In genomic region chr4:88335092-88335665, GRCh38 we compare ENCODE assay signal across 18 cellular contexts. TPM values are rescaled to one million over a fixed set of nuclear protein-coding genes. Genes with fewer than 3 reads are reported as not detected.
A peak's percentile ranks its signal among the peaks of the same experiment; 100 is the strongest.
DNase-seq lines count a peak whose midpoint lies in the region; ATAC-seq and TF ChIP-seq lines count a peak whose summit lies in the region.
"Had no signal": no experiment of that assay in that cellular context is flagged by ENCODE, and none has a peak within 500 bp of the region (broad histone marks: within the 10 kb centered on the region; RNA-seq: fewer than 3 reads in every experiment).

No MANE protein-coding gene starts in this region.

- no peaks in the 10 kb centered on the region for H3K4me1 ChIP-seq in lower lobe of right lung
- H3K4me1 ChIP-seq: upper lobe of right lung had no signal

- peak; percentile 14 to 58 for ATAC-seq in lower lobe of right lung
- ATAC-seq in HG03095 (IDR thresholded peaks at IDR 0.05; ENCODE audit: unreplicated experiment): no peak
- ATAC-seq: activated T-cell treated with anti-CD3 and anti-CD28 coated beads, Interleukin-2, amount 50 U/mL, for 4 hours; upper lobe of right lung had no signal

- H3K4me3 ChIP-seq in AG10803 (ENCODE audit: low read length) (no peak overlapping the region), lower lobe of right lung (no peak overlapping the region)
- H3K4me3 ChIP-seq: dorsolateral prefrontal cortex, upper lobe of right lung had no signal

- DNase-seq in AG10803 (ENCODE audit: low read depth): peak; percentile 23
- peak; percentile 11 for DNase-seq in M059J (ENCODE audit: low read depth)
- peak; percentile 49 for DNase-seq in fibroblast of gingiva (ENCODE audit: low read depth)
- DNase-seq in lower lobe of right lung: no peak
- no peak for DNase-seq in C1 segment of cervical spinal cord (lab: John Stamatoyannopoulos, UW)
- no peak for DNase-seq in Kasumi-1 (lab: John Stamatoyannopoulos, UW)
- DNase-seq in NCI-H2196 (lab: John Stamatoyannopoulos, UW; ENCODE audit: unreplicated experiment): no peak
- DNase-seq: ACHN; activated T-cell treated with anti-CD3 and anti-CD28 coated beads, Interleukin-2, amount 50 U/mL, for 4 hours; dorsolateral prefrontal cortex; glutamatergic neuron; mammary epithelial cell; NCI-H1694; NCI-H82; occipital lobe; stimulated activated CD8-positive, alpha-beta memory T cell treated with anti-CD3 and anti-CD28 coated beads, Interleukin-4, amount 100 ng/mL, for 48 hours; upper lobe of right lung had no signal

- no peak for TF ChIP-seq CTCF in AG10803 (conservative IDR thresholded peaks at IDR 0.05; ENCODE audit: low read length)
- no peak for TF ChIP-seq CTCF in lower lobe of right lung (IDR thresholded peaks at IDR 0.05)

- no peaks in the 10 kb centered on the region for H3K36me3 ChIP-seq in lower lobe of right lung
- H3K36me3 ChIP-seq: upper lobe of right lung had no signal

- H3K27me3 ChIP-seq in lower lobe of right lung (ENCODE audit: low read depth): no peaks in the 10 kb centered on the region
- H3K27me3 ChIP-seq: dorsolateral prefrontal cortex, upper lobe of right lung had no signal

- no peaks in the 10 kb centered on the region for H3K9me3 ChIP-seq in lower lobe of right lung
- H3K9me3 ChIP-seq: upper lobe of right lung had no signal

- intact Hi-C loops in lower lobe of right lung (cut with DNase I): no loop called here

- no peak overlapping the region for H3K27ac ChIP-seq in lower lobe of right lung
- H3K27ac ChIP-seq: dorsolateral prefrontal cortex, upper lobe of right lung had no signal

RNA-seq across cellular contexts. Expression of gene HERC6, which starts 43.5 kb away (rescaled TPM):
- total RNA-seq in M059J (2014; rRNA removed; shearing (Covaris generic)): 81.3 and 98.6 TPM in 2 replicates
- 15.8 TPM for total RNA-seq in lower lobe of right lung

RNA-seq across cellular contexts. Expression of gene PPM1K, which starts 50.8 kb away (rescaled TPM):
- total RNA-seq in M059J (2014; rRNA removed; shearing (Covaris generic)): 15.0 and 23.3 TPM in 2 replicates
- total RNA-seq in lower lobe of right lung: 36.5 TPM

Comparison
In these comparisons a context has a peak if more than half of its experiments do, and no peak if none do; other contexts are left out.
1. DNase-seq: peak in AG10803 (single experiment), M059J (single experiment) and fibroblast of gingiva (single experiment); none in lower lobe of right lung (single experiment), C1 segment of cervical spinal cord (0 of 14), Kasumi-1 (0 of 2) and NCI-H2196 (single experiment).